28 cellular contexts compared by ENCODE assay signal in genomic region chr3:185866555-185866954, GRCh38. TPM values are rescaled to one million over a fixed set of nuclear protein-coding genes. Genes with fewer than 3 reads are reported as not detected.
"Had no signal": no experiment of that assay in that cellular context is flagged by ENCODE, and none has a peak within 500 bp of the region (broad histone marks: within the 10 kb centered on the region; RNA-seq: fewer than 3 reads in every experiment).

No MANE protein-coding gene starts in this region.

- H3K36me3 Mint-ChIP-seq: stimulated activated memory B cell treated with anti-CD40 and anti-IgM and Interleukin-4, amounts not matched to agents 10 μg/mL and 1 μg/mL and 100 μg/mL, for 72 hours had no signal

- H3K4me3 Mint-ChIP-seq: endodermal cell; naive thymus-derived CD8-positive, alpha-beta T cell; nephron progenitor cell; stimulated activated memory B cell treated with anti-CD40 and anti-IgM and Interleukin-4, amounts not matched to agents 10 μg/mL and 1 μg/mL and 100 μg/mL, for 72 hours had no signal

- H3K27ac ChIP-seq: dorsolateral prefrontal cortex, gastrocnemius medialis, heart left ventricle, prostate gland, right atrium auricular region, sigmoid colon, spleen, testis, tibial artery, upper lobe of left lung had no signal

- H3K9me3 Mint-ChIP-seq: endodermal cell; nephron progenitor cell; stimulated activated memory B cell treated with anti-CD40 and anti-IgM and Interleukin-4, amounts not matched to agents 10 μg/mL and 1 μg/mL and 100 μg/mL, for 72 hours had no signal

- H3K4me1 Mint-ChIP-seq: naive thymus-derived CD8-positive, alpha-beta T cell; stimulated activated memory B cell treated with anti-CD40 and anti-IgM and Interleukin-4, amounts not matched to agents 10 μg/mL and 1 μg/mL and 100 μg/mL, for 72 hours had no signal

- FAIRE-seq: colon, islet of Langerhans, urothelium cell line had no signal

- H3K27ac Mint-ChIP-seq: endodermal cell; naive thymus-derived CD8-positive, alpha-beta T cell; nephron progenitor cell; stimulated activated memory B cell treated with anti-CD40 and anti-IgM and Interleukin-4, amounts not matched to agents 10 μg/mL and 1 μg/mL and 100 μg/mL, for 72 hours had no signal

- H3K4me3 ChIP-seq: dorsolateral prefrontal cortex, gastrocnemius medialis, heart left ventricle, prostate gland, right atrium auricular region, sigmoid colon, spleen, testis, tibial artery, upper lobe of left lung had no signal

- ATAC-seq: gastrocnemius medialis; heart left ventricle; left lobe of liver; naive thymus-derived CD8-positive, alpha-beta T cell; stimulated activated memory B cell treated with anti-CD40 and anti-IgM and Interleukin-4, amounts not matched to agents 10 μg/mL and 1 μg/mL and 100 μg/mL, for 72 hours; stimulated activated naive CD8-positive, alpha-beta T cell treated with anti-CD3 and anti-CD28 coated beads, Interleukin-15, Interleukin-2, amounts not matched to agents 100 U/mL and 50 U/mL, for 24 hours had no signal

- H3K36me3 ChIP-seq: gastrocnemius medialis, heart left ventricle, prostate gland, right atrium auricular region, sigmoid colon, spleen, tibial artery, upper lobe of left lung had no signal

- H3K27me3 ChIP-seq: gastrocnemius medialis, right atrium auricular region, sigmoid colon, testis, tibial artery, upper lobe of left lung had no signal

- H3K4me1 ChIP-seq: gastrocnemius medialis, heart left ventricle, prostate gland, right atrium auricular region, sigmoid colon, spleen, testis, tibial artery, upper lobe of left lung had no signal

- DNase-seq: central memory CD4-positive, alpha-beta T cell; dorsolateral prefrontal cortex; effector CD4-positive, alpha-beta T cell; endodermal cell; gastrocnemius medialis; heart left ventricle; hippocampal formation; kidney glomerular epithelial cell; mesendoderm; midbrain; naive thymus-derived CD8-positive, alpha-beta T cell; nephron progenitor cell; nucleus accumbens; sigmoid colon; spleen; stimulated activated CD4-positive, alpha-beta T cell treated with anti-CD3 and anti-CD28 coated beads, Interleukin-4, amount 100 ng/mL, for 4 hours; stimulated activated naive CD8-positive, alpha-beta T cell treated with anti-CD3 and anti-CD28 coated beads, Interleukin-15, Interleukin-2, amounts not matched to agents 100 U/mL and 50 U/mL, for 24 hours; substantia nigra; testis; tibial artery had no signal

- H3K9me3 ChIP-seq: gastrocnemius medialis, heart left ventricle, prostate gland, right atrium auricular region, sigmoid colon, spleen, testis, tibial artery, upper lobe of left lung had no signal

RNA-seq across cellular contexts. Expression of gene IGF2BP2, which starts 41.7 kb away (rescaled TPM):
- polyA plus RNA-seq: naive thymus-derived CD8-positive, alpha-beta T cell had no signal
